1 cellular context compared by ENCODE assay signal in genomic region chr2:160251566-160251965, GRCh38.
TF ChIP-seq lines count a peak whose summit lies in the region.

No MANE protein-coding gene starts in this region.

TF ChIP-seq in A549, 52 proteins besides CTCF, POLR2A, EP300 and RAD21 (continued from another document):
- TF ChIP-seq MAFK (IDR thresholded peaks at IDR 0.05; ENCODE audit: partially characterized antibody) = no peak
